In the genomic region with DNA sequence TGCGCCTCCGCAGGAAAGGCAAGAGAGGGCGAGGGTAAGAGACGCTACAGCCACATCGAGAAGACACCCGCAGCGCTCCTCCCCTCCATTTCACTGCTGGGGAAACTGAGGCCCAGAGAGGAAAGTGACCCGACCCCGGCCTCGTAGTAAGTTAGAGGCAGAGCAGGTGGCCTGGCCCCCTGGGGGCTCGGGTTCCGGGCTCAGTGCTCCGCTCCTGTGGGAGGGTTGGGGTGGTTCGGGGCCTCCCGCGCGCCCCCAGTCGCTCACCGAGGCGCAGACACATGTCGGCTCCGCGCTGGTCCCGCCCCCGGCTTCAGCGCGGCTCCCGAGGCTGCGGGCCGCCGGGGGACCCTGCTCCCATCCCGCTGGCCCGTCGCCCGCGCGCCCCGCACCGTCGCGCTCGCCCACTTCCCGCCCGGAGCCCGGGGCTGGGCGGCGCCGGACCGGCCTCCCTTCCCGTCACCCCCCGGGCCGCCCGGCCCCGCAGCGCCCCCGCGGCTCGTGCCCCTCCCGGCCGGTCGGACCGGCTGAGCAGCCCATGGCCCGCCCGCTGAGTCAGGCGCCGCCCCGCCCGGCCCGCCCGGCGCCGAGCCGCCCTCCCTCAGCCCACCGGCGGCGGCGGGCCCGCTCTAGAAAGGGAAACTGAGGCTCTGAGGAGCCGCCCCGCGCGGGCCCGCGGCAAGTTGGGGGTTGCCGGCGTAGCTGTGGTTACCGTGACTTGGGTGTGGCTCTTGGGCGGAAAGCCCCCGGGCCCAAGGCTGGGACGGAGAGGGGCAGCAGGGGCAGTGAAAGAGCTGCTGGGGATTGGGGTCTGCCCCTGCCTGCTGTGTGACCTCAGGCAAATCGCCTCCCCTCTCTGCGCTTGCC, we compare ENCODE assay signal across 9 cellular contexts. TPM values are rescaled to one million over a fixed set of nuclear protein-coding genes. Genes with fewer than 3 reads are reported as not detected.
DNase-seq lines count a peak whose midpoint lies in the region; ATAC-seq, FAIRE-seq and TF ChIP-seq lines count a peak whose summit lies in the region.
"Had no signal": no experiment of that assay in that cellular context is flagged by ENCODE, and none has a peak within 500 bp of the region (broad histone marks: within the 10 kb centered on the region; RNA-seq: fewer than 3 reads in every experiment).

A gene with protein sequence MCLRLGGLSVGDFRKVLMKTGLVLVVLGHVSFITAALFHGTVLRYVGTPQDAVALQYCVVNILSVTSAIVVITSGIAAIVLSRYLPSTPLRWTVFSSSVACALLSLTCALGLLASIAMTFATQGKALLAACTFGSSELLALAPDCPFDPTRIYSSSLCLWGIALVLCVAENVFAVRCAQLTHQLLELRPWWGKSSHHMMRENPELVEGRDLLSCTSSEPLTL (minus strand): TSS at position 434 of the 867 bp plus-strand sequence. CDS start 151 bp downstream, at position 283.

- H3K4me3 Mint-ChIP-seq in activated CD4-positive, alpha-beta T cell treated with anti-CD3 and anti-CD28 coated beads for 36 hours = peak within 1 kb of the TSS; percentile 65
- peak within 1 kb of the TSS; percentile 64 for H3K4me3 Mint-ChIP-seq in endodermal cell

- peaks cover 38% of the 10 kb centered on the region for H3K27me3 Mint-ChIP-seq in activated CD4-positive, alpha-beta T cell treated with anti-CD3 and anti-CD28 coated beads for 36 hours
- H3K27me3 Mint-ChIP-seq in endodermal cell (ENCODE audit: insufficient read depth) = peaks cover 85% of the 10 kb centered on the region

- peak in 3 of 6 experiments; percentile 21 to 40 (median 28) for TF ChIP-seq CTCF in Peyer's patch (IDR thresholded peaks at IDR 0.05)
- TF ChIP-seq CTCF in endodermal cell (conservative IDR thresholded peaks at IDR 0.05) = no peak

- H3K4me3 ChIP-seq in Peyer's patch (peak within 1 kb of the TSS; percentile 56 to 96 (median 70)), endodermal cell (ENCODE audit: low read length) (peak within 1 kb of the TSS; percentile 69)

- H3K9ac ChIP-seq in endodermal cell (ENCODE audit: extremely low read depth, low read length, poor library complexity, severe bottlenecking) = no peak within 1 kb of the TSS

- FAIRE-seq in urothelium cell line (lab: Jason Lieb, UNC) (peak; percentile 42), GM12891 (lab: Jason Lieb, UNC) (no peak)
- FAIRE-seq: endometrium had no signal

- H3K27ac Mint-ChIP-seq in activated CD4-positive, alpha-beta T cell treated with anti-CD3 and anti-CD28 coated beads for 36 hours = no peak within 1 kb of the TSS
- no peak within 1 kb of the TSS for H3K27ac Mint-ChIP-seq in endodermal cell

- H3K9me3 ChIP-seq in Peyer's patch (no peaks in the 10 kb centered on the region), endodermal cell (ENCODE audit: control insufficient read depth, low read length) (no peaks in the 10 kb centered on the region)

- no peaks in the 10 kb centered on the region for H3K27me3 ChIP-seq in Peyer's patch
- H3K27me3 ChIP-seq in endodermal cell (ENCODE audit: control insufficient read depth, insufficient read depth, low read length, poor library complexity, severe bottlenecking) = peaks cover 59% of the 10 kb centered on the region

- intact Hi-C loops in activated CD4-positive, alpha-beta T cell treated with anti-CD3 and anti-CD28 coated beads for 36 hours (cut with DNase I, micrococcal nuclease) = no loop called here

- H3K4me1 ChIP-seq in Peyer's patch = peaks cover 0 to 6% (median 1%) of the 10 kb centered on the region in 4 donors
- peaks cover 4% of the 10 kb centered on the region for H3K4me1 ChIP-seq in endodermal cell (ENCODE audit: control insufficient read depth, insufficient read depth, low read length)

- H3K27ac ChIP-seq in Peyer's patch = peak within 1 kb of the TSS; percentile 0 to 97 (median 85)
- H3K27ac ChIP-seq in endodermal cell (ENCODE audit: low read depth, low read length) = no peak within 1 kb of the TSS

- WGBS in endodermal cell (ENCODE audit: insufficient coverage in 1 of 2, insufficient read length in 1 of 2), 2 experiments = 3 to 5% methylated on average over 10 to 92 of the region's 92 CpGs

- POLR2A ChIA-PET in activated CD4-positive, alpha-beta T cell treated with anti-CD3 and anti-CD28 coated beads for 36 hours (lab: Charles Lee) = no interaction called here

- H3K36me3 ChIP-seq in Peyer's patch = peaks cover 0 to 3% (median 0%) of the 10 kb centered on the region in 3 donors
- H3K36me3 ChIP-seq in endodermal cell (ENCODE audit: control insufficient read depth, insufficient read depth, low read length) = no peaks in the 10 kb centered on the region

- peak; percentile 64 for ATAC-seq in activated CD4-positive, alpha-beta T cell treated with anti-CD3 and anti-CD28 coated beads for 36 hours

- peaks cover 6% of the 10 kb centered on the region for H3K4me1 Mint-ChIP-seq in activated CD4-positive, alpha-beta T cell treated with anti-CD3 and anti-CD28 coated beads for 36 hours
- no peaks in the 10 kb centered on the region for H3K4me1 Mint-ChIP-seq in endodermal cell

- CTCF ChIA-PET in activated CD4-positive, alpha-beta T cell treated with anti-CD3 and anti-CD28 coated beads for 36 hours (lab: Charles Lee) = interaction anchor here (0.7 kb wide), 1 partner anchor 154 kb away, joined by 3 read pairs; no protein-coding TSS in a partner anchor

- H3K36me3 Mint-ChIP-seq in activated CD4-positive, alpha-beta T cell treated with anti-CD3 and anti-CD28 coated beads for 36 hours (ENCODE audit: low read depth) = no peaks in the 10 kb centered on the region
- H3K36me3 Mint-ChIP-seq in endodermal cell (ENCODE audit: low read depth) = no peaks in the 10 kb centered on the region

- H3K9me3 Mint-ChIP-seq in activated CD4-positive, alpha-beta T cell treated with anti-CD3 and anti-CD28 coated beads for 36 hours (ENCODE audit: low read depth) = no peaks in the 10 kb centered on the region
- no peaks in the 10 kb centered on the region for H3K9me3 Mint-ChIP-seq in endodermal cell

- peak; percentile 38 for DNase-seq in activated CD4-positive, alpha-beta T cell treated with anti-CD3 and anti-CD28 coated beads for 36 hours
- DNase-seq in activated CD4-positive, alpha-beta T cell treated with anti-CD3 and anti-CD28 coated beads for 48 hours = no peak
- DNase-seq in Peyer's patch (peak in 2 of 3 donors; percentile 78 to 89), endodermal cell (peak; percentile 74), midbrain (lab: John Stamatoyannopoulos, UW) (peak; percentile 29), urothelium cell line (ENCODE audit: low spot score) (peak; percentile 83), GM12891 (ENCODE audit: insufficient read length, low spot score) (no peak)
- no peak for DNase-seq in activated CD4-positive, CD25-positive, alpha-beta regulatory T cell (lab: John Stamatoyannopoulos, UW)

- peak; percentile 27 to 55 for TF ChIP-seq POLR2A in Peyer's patch (IDR thresholded peaks at IDR 0.05)
- no peak for TF ChIP-seq POLR2A in GM12891 (IDR thresholded peaks at IDR 0.05; ENCODE audit: low read depth, low read length)

TF ChIP-seq in GM12891, 5 proteins besides CTCF, POLR2A, EP300 and RAD21:
- TF ChIP-seq TAF1 (IDR thresholded peaks at IDR 0.05; ENCODE audit: low read depth, low read length) (no peak), SPI1 (IDR thresholded peaks at IDR 0.05; ENCODE audit: low read depth, low read length) (no peak), POLR2AphosphoS5 (IDR thresholded peaks at IDR 0.05; ENCODE audit: low read depth, low read length) (no peak), POU2F2 (IDR thresholded peaks at IDR 0.05; ENCODE audit: low read depth, low read length) (no peak), PAX5 (IDR thresholded peaks at IDR 0.05; ENCODE audit: insufficient read depth, low read length, severe bottlenecking) (no peak)
TF ChIP-seq in GM12891: peak in this region for 0.

RNA-seq across cellular contexts. Expression of the gene that starts here (rescaled TPM):
- total RNA-seq in activated CD4-positive, alpha-beta T cell treated with anti-CD3 and anti-CD28 coated beads for 36 hours = 1 to 10 TPM; 1.4 to 1.7 TPM
- 100 to 1,000 TPM; 228 to 892 (median 538) TPM for total RNA-seq in Peyer's patch
- total RNA-seq in endodermal cell = 10 to 100 TPM in 1 of 2 donors, 1 to 10 TPM in 1; 8.6 to 12.3 TPM
- polyA plus RNA-seq in endodermal cell (2013, experiment 1 of 2) = 5.8 TPM
- 5.7 TPM for polyA plus RNA-seq in endodermal cell (2013, experiment 2 of 2)
- 0.49 TPM for polyA plus RNA-seq in GM12891 (2012; ENCODE audit: low read depth, missing spikeins)

Comparison
In these comparisons a context has a peak if more than half of its experiments do, and no peak if none do; other contexts are left out.
1. RNA of the gene that starts here (total RNA-seq): 228 to 892 TPM in Peyer's patch; 8.6 to 12.3 TPM in endodermal cell and 1.4 to 1.7 TPM in activated CD4-positive, alpha-beta T cell treated with anti-CD3 and anti-CD28 coated beads for 36 hours; every median in the first group is over 10 times any median in the second.
2. DNase-seq: peak in activated CD4-positive, alpha-beta T cell treated with anti-CD3 and anti-CD28 coated beads for 36 hours (single experiment), Peyer's patch (2 of 3), endodermal cell (single experiment), midbrain (single experiment) and urothelium cell line (single experiment); none in activated CD4-positive, alpha-beta T cell treated with anti-CD3 and anti-CD28 coated beads for 48 hours (single experiment), GM12891 (single experiment) and activated CD4-positive, CD25-positive, alpha-beta regulatory T cell (0 of 4).